In genomic region chr1:184424171-184424570, GRCh38 we compare ENCODE assay signal across 18 cellular contexts. TPM values are rescaled to one million over a fixed set of nuclear protein-coding genes. Genes with fewer than 3 reads are reported as not detected.
DNase-seq lines count a peak whose midpoint lies in the region; ATAC-seq, FAIRE-seq and TF ChIP-seq lines count a peak whose summit lies in the region.
"Had no signal": no experiment of that assay in that cellular context is flagged by ENCODE, and none has a peak within 500 bp of the region (broad histone marks: within the 10 kb centered on the region; RNA-seq: fewer than 3 reads in every experiment).

No MANE protein-coding gene starts in this region.

- H3K9me1 ChIP-seq in endothelial cell of umbilical vein (replicated peaks; ENCODE audit: control insufficient read depth, extremely low read depth, insufficient read depth, low read length) (no peaks in the 10 kb centered on the region), keratinocyte (ENCODE audit: control insufficient read depth, extremely low read depth, insufficient read depth, low read length) (no peaks in the 10 kb centered on the region)

- ATAC-seq in GM19035 (IDR thresholded peaks at IDR 0.05; ENCODE audit: unreplicated experiment), result no peak
- ATAC-seq: Panc1, Right ventricle myocardium inferior had no signal

- H3K4me1 ChIP-seq in endothelial cell of umbilical vein (ENCODE audit: control insufficient read depth, extremely low read depth, insufficient read depth, low read length), result no peaks in the 10 kb centered on the region
- peaks cover 67% of the 10 kb centered on the region for H3K4me1 ChIP-seq in keratinocyte (ENCODE audit: control insufficient read depth, extremely low read depth, insufficient read depth, low read length)
- peaks cover 74% of the 10 kb centered on the region for H3K4me1 ChIP-seq in suprapubic skin

- H4K20me1 ChIP-seq in endothelial cell of umbilical vein (replicated peaks; ENCODE audit: control insufficient read depth, extremely low read depth, insufficient read depth, low read length) (no peaks in the 10 kb centered on the region), keratinocyte (ENCODE audit: control insufficient read depth, extremely low read depth, insufficient read depth, low read length) (no peaks in the 10 kb centered on the region)

- FAIRE-seq in endothelial cell of umbilical vein (lab: Jason Lieb, UNC) (peak; percentile 12), keratinocyte (lab: Jason Lieb, UNC) (peak; percentile 91)
- FAIRE-seq: G401.6 had no signal

- H2AFZ ChIP-seq in endothelial cell of umbilical vein (ENCODE audit: low read depth, low read length), result no peak overlapping the region
- no peak overlapping the region for H2AFZ ChIP-seq in keratinocyte (ENCODE audit: control insufficient read depth, low read length)

- no peaks in the 10 kb centered on the region for H3K27me3 ChIP-seq in endothelial cell of umbilical vein (ENCODE audit: control insufficient read depth in 2 of 2, insufficient read depth in 2 of 2, low read length in 2 of 2)
- no peaks in the 10 kb centered on the region for H3K27me3 ChIP-seq in keratinocyte (ENCODE audit: control insufficient read depth, extremely low read depth, insufficient read depth, low read length)
- no peaks in the 10 kb centered on the region for H3K27me3 ChIP-seq in suprapubic skin

- TF ChIP-seq POLR2A in endothelial cell of umbilical vein (IDR thresholded peaks at IDR 0.05; ENCODE audit: low read depth, low read length) (no peak), suprapubic skin (IDR thresholded peaks at IDR 0.05) (no peak)

- no peaks in the 10 kb centered on the region for H3K79me2 ChIP-seq in endothelial cell of umbilical vein (ENCODE audit: control insufficient read depth, insufficient read depth, low read length)
- H3K79me2 ChIP-seq in keratinocyte (ENCODE audit: control insufficient read depth, insufficient read depth, low read length), result peaks cover 17% of the 10 kb centered on the region

- H3K4me3 ChIP-seq in endothelial cell of umbilical vein (replicated peaks in 1 of 3; ENCODE audit: insufficient read depth in 1 of 3, low read depth in 1 of 3, low read length in 3 of 3) (no peak overlapping the region), keratinocyte (ENCODE audit: control insufficient read depth in 2 of 3, extremely low read depth in 1 of 3, insufficient read depth in 2 of 3, low read depth in 1 of 3, low read length in 3 of 3) (peak overlapping the region in 2 of 3 experiments; percentile 47 to 52), suprapubic skin (no peak overlapping the region)

- dilution Hi-C loops in endothelial cell of umbilical vein (cut with MboI; ENCODE audit: extremely low pct_ligation_motif_present, low sequenced_read_pairs), result no loop called here
- dilution Hi-C loops in keratinocyte (cut with MboI; ENCODE audit: extremely low pct_ligation_motif_present, low sequenced_read_pairs), result no loop called here

- CTCF ChIA-PET in RWPE1 (lab: Yijun Ruan, JAX), result interaction anchor here (1.0 kb wide), 1 partner anchor 35 kb away, joined by 3 read pairs; no protein-coding TSS in a partner anchor
- CTCF ChIA-PET in endothelial cell of umbilical vein (lab: Charles Lee), result no interaction called here

- no peaks in the 10 kb centered on the region for H3K9me3 ChIP-seq in endothelial cell of umbilical vein (replicated peaks; ENCODE audit: control insufficient read depth, insufficient read depth, low read length)
- H3K9me3 ChIP-seq in keratinocyte (ENCODE audit: control insufficient read depth, low read depth, low read length), result no peaks in the 10 kb centered on the region
- H3K9me3 ChIP-seq in suprapubic skin, result no peaks in the 10 kb centered on the region

- no peak for TF ChIP-seq EP300 in suprapubic skin (IDR thresholded peaks at IDR 0.05)

- H3K27ac ChIP-seq in RWPE1 (no peak overlapping the region), endothelial cell of umbilical vein (ENCODE audit: insufficient read depth, low read depth, low read length) (no peak overlapping the region), keratinocyte (ENCODE audit: control insufficient read depth, insufficient read depth, low read length) (peak overlapping the region; percentile 68), suprapubic skin (peak overlapping the region; percentile 74)

- H3K9ac ChIP-seq in endothelial cell of umbilical vein (replicated peaks; ENCODE audit: extremely low read depth, insufficient read depth, low read length) (no peak overlapping the region), keratinocyte (ENCODE audit: control insufficient read depth, extremely low read depth, insufficient read depth, low read length) (peak overlapping the region; percentile 34)

- H3K36me3 ChIP-seq in endothelial cell of umbilical vein (ENCODE audit: control insufficient read depth in 2 of 2, extremely low read depth in 1 of 2, insufficient read depth in 2 of 2, low read length in 2 of 2), result no peaks in the 10 kb centered on the region
- peaks cover 0 to 4% of the 10 kb centered on the region in 2 experiments for H3K36me3 ChIP-seq in keratinocyte (ENCODE audit: control insufficient read depth in 2 of 2, extremely low read depth in 1 of 2, insufficient read depth in 2 of 2, low read length in 2 of 2)
- H3K36me3 ChIP-seq in suprapubic skin, result no peaks in the 10 kb centered on the region

- peak; percentile 65 for DNase-seq in RWPE1 (ENCODE audit: low spot score)
- no peak for DNase-seq in endothelial cell of umbilical vein (ENCODE audit: low read depth, low spot score)
- no peak for DNase-seq in keratinocyte (ENCODE audit: low read depth, low spot score)
- no peak for DNase-seq in suprapubic skin (ENCODE audit: low spot score in 2 of 2)
- no peak for DNase-seq in COLO668 (lab: John Stamatoyannopoulos, UW; ENCODE audit: unreplicated experiment)
- no peak for DNase-seq in stimulated activated CD4-positive, alpha-beta T cell treated with anti-CD3 and anti-CD28 coated beads, Interleukin-4, amount 100 ng/mL, for 24 hours
- DNase-seq: ACHN, H9, NCI-H1092 treated with DMSO at 0.1 percent for 48 hours, NCI-H146, NCI-H2029 treated with DMSO at 0.1 percent for 48 hours, NCI-H2171 treated with DMSO at 0.1 percent for 48 hours, NCI-H446, NCI-H526 treated with DMSO at 0.1 percent for 48 hours had no signal

- BruUV-seq in endothelial cell of umbilical vein (replicated peaks; lab: Mats Ljungman, UMichigan), result no TSS peak

- 47% methylated on average over 3 of the region's 3 CpGs for WGBS in suprapubic skin

- TF ChIP-seq CTCF in RWPE1 (conservative IDR thresholded peaks at IDR 0.05; ENCODE audit: low read depth), result no peak
- TF ChIP-seq CTCF in endothelial cell of umbilical vein (IDR thresholded peaks at IDR 0.05; ENCODE audit: extremely low read depth in 1 of 2, insufficient read depth in 1 of 2, low read depth in 1 of 2, low read length in 2 of 2), result no peak
- no peak for TF ChIP-seq CTCF in keratinocyte (optimal IDR thresholded peaks at IDR 0.05 in 1 of 3, IDR thresholded peaks at IDR 0.05 in 1 of 3, conservative IDR thresholded peaks at IDR 0.05 in 1 of 3; ENCODE audit: extremely low read depth in 1 of 3, insufficient read depth in 2 of 3, low read length in 3 of 3)
- TF ChIP-seq CTCF in suprapubic skin (IDR thresholded peaks at IDR 0.05), result no peak

- POLR2A ChIA-PET in RWPE1 (lab: Yijun Ruan, JAX; ENCODE audit: low non-redundant PET), result no interaction called here
- POLR2A ChIA-PET in endothelial cell of umbilical vein (lab: Charles Lee), result no interaction called here

- H3K4me2 ChIP-seq in endothelial cell of umbilical vein (ENCODE audit: insufficient read depth, low read length) (no peak overlapping the region), keratinocyte (ENCODE audit: control insufficient read depth, extremely low read depth, insufficient read depth, low read depth, low read length) (peak overlapping the region; percentile 87)

- intact Hi-C loops in endothelial cell of umbilical vein (cut with micrococcal nuclease), result no loop called here

TF ChIP-seq in endothelial cell of umbilical vein, 7 proteins besides CTCF, POLR2A, EP300 and RAD21:
- TF ChIP-seq EZH2 (IDR thresholded peaks at IDR 0.05; ENCODE audit: borderline replicate concordance, low read depth, low read length, severe bottlenecking) (no peak), JUN (IDR thresholded peaks at IDR 0.05; ENCODE audit: borderline replicate concordance, insufficient read depth, insufficient read length, low read depth) (no peak), GATA2 (IDR thresholded peaks at IDR 0.05; ENCODE audit: insufficient read depth, insufficient read length, low read depth, low read length) (no peak), FOS (IDR thresholded peaks at IDR 0.05; ENCODE audit: borderline replicate concordance, insufficient read depth, low read length) (no peak), POLR2AphosphoS5 (IDR thresholded peaks at IDR 0.05; ENCODE audit: insufficient read depth, low read depth, low read length) (no peak), MYC (IDR thresholded peaks at IDR 0.05; ENCODE audit: low read depth, low read length) (no peak), MAX (IDR thresholded peaks at IDR 0.05; ENCODE audit: insufficient read depth, insufficient read length) (no peak)
TF ChIP-seq in endothelial cell of umbilical vein: peak in this region for 0.

RNA-seq across cellular contexts. Expression of gene C1orf21, which starts 37.3 kb away (rescaled TPM):
- 8.5 and 10.0 TPM in 2 replicates for total RNA-seq in endothelial cell of umbilical vein
- polyA plus RNA-seq in endothelial cell of umbilical vein, result 0.79 and 1.1 TPM in 2 replicates
- polyA plus RNA-seq in endothelial cell of umbilical vein (2011; cell fraction: cytosol; rRNA removed), result 1.3 TPM in 2 replicates
- 0.74 and 0.75 TPM in 2 replicates for polyA plus RNA-seq in endothelial cell of umbilical vein (2011; cell fraction: nucleus; rRNA removed)
- 0.82 and 2.1 TPM in 2 replicates for polyA plus RNA-seq in endothelial cell of umbilical vein (2012)
- polyA minus RNA-seq in endothelial cell of umbilical vein, result 1.1 and 1.8 TPM in 2 replicates
- polyA minus RNA-seq in endothelial cell of umbilical vein (2011; cell fraction: cytosol; rRNA and poly(A)+ RNA removed), result not detected
- 0.72 and 1.8 TPM in 2 replicates for polyA minus RNA-seq in endothelial cell of umbilical vein (2011; cell fraction: nucleus; rRNA and poly(A)+ RNA removed)
- 21.2 to 44.3 TPM (median 25.2 TPM) in 3 replicates for polyA plus RNA-seq in keratinocyte
- polyA plus RNA-seq in keratinocyte (2011; ENCODE audit: low read depth), result 34.9 TPM
- 25.5 and 52.3 TPM in 2 replicates for polyA plus RNA-seq in keratinocyte (2011; cell fraction: cytosol; rRNA removed)
- 13.3 and 19.3 TPM in 2 replicates for polyA plus RNA-seq in keratinocyte (2011; cell fraction: nucleus; rRNA removed)
- 31.6 and 44.8 TPM in 2 replicates for polyA plus RNA-seq in keratinocyte (2012; ENCODE audit: low replicate concordance)
- polyA minus RNA-seq in keratinocyte, result 2.3 to 16.9 TPM (median 11.9 TPM) in 3 replicates
- 6.1 TPM for polyA minus RNA-seq in keratinocyte (2011; cell fraction: cytosol; rRNA and poly(A)+ RNA removed)
- polyA minus RNA-seq in keratinocyte (2011; cell fraction: nucleus; rRNA and poly(A)+ RNA removed), result 5.3 and 12.1 TPM in 2 replicates
- total RNA-seq in suprapubic skin, result 10 to 100 TPM; 73.0 to 95.7 (median 79.2) TPM

Comparison
In these comparisons a context has a peak if more than half of its experiments do, and no peak if none do; other contexts are left out.
1. H3K27ac ChIP-seq: peak in keratinocyte (single experiment) and suprapubic skin (single experiment); none in RWPE1 (single experiment) and endothelial cell of umbilical vein (single experiment).
2. H3K4me3 ChIP-seq: peak in keratinocyte (2 of 3); none in endothelial cell of umbilical vein (0 of 3) and suprapubic skin (single experiment).